In genomic region chr3:158725348-158725966, GRCh38 we compare ENCODE assay signal across 9 cellular contexts. TPM values are rescaled to one million over a fixed set of nuclear protein-coding genes. Genes with fewer than 3 reads are reported as not detected.
DNase-seq lines count a peak whose midpoint lies in the region; ATAC-seq and TF ChIP-seq lines count a peak whose summit lies in the region.
"Had no signal": no experiment of that assay in that cellular context is flagged by ENCODE, and none has a peak within 500 bp of the region (broad histone marks: within the 10 kb centered on the region; RNA-seq: fewer than 3 reads in every experiment).

No MANE protein-coding gene starts in this region.

- peak overlapping the region in 1 of 2 experiments; percentile 68 for H3K18ac ChIP-seq in mesenchymal stem cell (ENCODE audit: low read depth in 1 of 2, low read length in 2 of 2)

- TF ChIP-seq CTCF in coronary artery (IDR thresholded peaks at IDR 0.05) (no peak), WERI-Rb-1 (IDR thresholded peaks at IDR 0.05; ENCODE audit: low read depth, low read length) (no peak), WTC11 (IDR thresholded peaks at IDR 0.05) (no peak)

- H3K27me3 ChIP-seq in mesenchymal stem cell (ENCODE audit: control insufficient read depth in 1 of 2, insufficient read depth in 1 of 2, low read length in 2 of 2): no peaks in the 10 kb centered on the region
- no peaks in the 10 kb centered on the region for H3K27me3 ChIP-seq in WERI-Rb-1 (ENCODE audit: insufficient read depth, low read depth, severe bottlenecking)
- H3K27me3 ChIP-seq: cardiac muscle cell had no signal

- H4K8ac ChIP-seq in mesenchymal stem cell (ENCODE audit: low read length): no peak overlapping the region

- no peak overlapping the region for H3K14ac ChIP-seq in mesenchymal stem cell (ENCODE audit: low read length in 2 of 2)

- H3K4me1 Mint-ChIP-seq in WTC11: peaks cover 17% of the 10 kb centered on the region

- DNase-seq in ACHN (peak; percentile 83), HT-29 (ENCODE audit: low spot score) (peak; percentile 52), coronary artery (ENCODE audit: low spot score) (peak; percentile 84), mesenchymal stem cell (peak; percentile 99), CD1c-positive myeloid dendritic cell (ENCODE audit: extremely low spot score) (no peak), WERI-Rb-1 (no peak), WTC11 (ENCODE audit: low spot score) (no peak)

- peak overlapping the region in 1 of 2 experiments; percentile 56 for H2BK12ac ChIP-seq in mesenchymal stem cell (ENCODE audit: low read length in 2 of 2)

- H3K27ac ChIP-seq in coronary artery: peak overlapping the region; percentile 69 to 86
- H3K27ac ChIP-seq in mesenchymal stem cell (ENCODE audit: low read length, poor library complexity, severe bottlenecking): peak overlapping the region; percentile 68
- no peak overlapping the region for H3K27ac ChIP-seq in WERI-Rb-1
- H3K27ac ChIP-seq: cardiac muscle cell had no signal

- H3K4me3 ChIP-seq in coronary artery: no peak overlapping the region
- no peak overlapping the region for H3K4me3 ChIP-seq in mesenchymal stem cell (ENCODE audit: insufficient read depth in 1 of 2, low read depth in 1 of 2, low read length in 2 of 2)
- H3K4me3 ChIP-seq in WERI-Rb-1 (ENCODE audit: low read depth, low read length): no peak overlapping the region
- H3K4me3 ChIP-seq: cardiac muscle cell had no signal

- H3K9me3 ChIP-seq in mesenchymal stem cell (ENCODE audit: control insufficient read depth, low read length): no peaks in the 10 kb centered on the region
- no peaks in the 10 kb centered on the region for H3K9me3 ChIP-seq in WERI-Rb-1 (ENCODE audit: severe bottlenecking)

- H3K36me3 ChIP-seq in mesenchymal stem cell (ENCODE audit: control insufficient read depth in 1 of 2, insufficient read depth in 2 of 2, low read depth in 1 of 2, low read length in 2 of 2) (peaks cover 0 to 3% of the 10 kb centered on the region in 2 experiments), WERI-Rb-1 (no peaks in the 10 kb centered on the region)
- H3K36me3 ChIP-seq: cardiac muscle cell had no signal

- no peak overlapping the region for H2BK5ac ChIP-seq in mesenchymal stem cell (ENCODE audit: low read depth, low read length, poor library complexity, severe bottlenecking)

- peak overlapping the region in 1 of 2 experiments; percentile 21 for H3K4ac ChIP-seq in mesenchymal stem cell (ENCODE audit: low read depth in 1 of 2, low read length in 2 of 2)

- no peak overlapping the region for H2BK15ac ChIP-seq in mesenchymal stem cell (ENCODE audit: low read depth, poor library complexity, severe bottlenecking)

- peak overlapping the region; percentile 70 for H3K9ac ChIP-seq in mesenchymal stem cell (ENCODE audit: low read length)

- H2BK120ac ChIP-seq in mesenchymal stem cell (ENCODE audit: low read depth, low read length): no peak overlapping the region

- CTCF ChIA-PET in WTC11 (lab: Charles Lee): no interaction called here

- in situ Hi-C loops in ACHN (cut with HindIII; ENCODE audit: low pct_ligation_motif_present, low pct_unique_long_range_greater_than_20kb, low sequenced_read_pairs): no loop called here

- no peaks in the 10 kb centered on the region for H3K9me3 Mint-ChIP-seq in WTC11

- peaks cover 18% of the 10 kb centered on the region for H3K79me1 ChIP-seq in mesenchymal stem cell (replicated peaks; ENCODE audit: low read length, poor library complexity, severe bottlenecking)

- H3K27me3 Mint-ChIP-seq in WTC11 (ENCODE audit: low read depth): no peaks in the 10 kb centered on the region

- no peak overlapping the region for H3K4me3 Mint-ChIP-seq in WTC11

- H3K4me1 ChIP-seq in mesenchymal stem cell (ENCODE audit: control insufficient read depth, insufficient read depth, low read depth, low read length): peaks cover 16% of the 10 kb centered on the region

- ATAC-seq in GM21723 (IDR thresholded peaks at IDR 0.05; ENCODE audit: unreplicated experiment): no peak
- no peak for ATAC-seq in WTC11

- 34% methylated on average over 8 of the region's 9 CpGs for WGBS in mesenchymal stem cell

- no peak overlapping the region for H2AK5ac ChIP-seq in mesenchymal stem cell (ENCODE audit: low read length, severe bottlenecking)

- H3K4me2 ChIP-seq in mesenchymal stem cell (ENCODE audit: low read length, poor library complexity, severe bottlenecking): no peak overlapping the region

- no peak overlapping the region for H2AFZ ChIP-seq in mesenchymal stem cell (ENCODE audit: low read depth, low read length)

- H4K91ac ChIP-seq in mesenchymal stem cell (ENCODE audit: low read length): no peak overlapping the region

- no peak overlapping the region for H3K27ac Mint-ChIP-seq in WTC11

- POLR2A ChIA-PET in WTC11 (lab: Charles Lee): no interaction called here

- H3K36me3 Mint-ChIP-seq in WTC11: peaks cover 9% of the 10 kb centered on the region

- no peak overlapping the region for H3K23ac ChIP-seq in mesenchymal stem cell (ENCODE audit: low read length in 2 of 2)

TF ChIP-seq in WTC11, 78 proteins besides CTCF, POLR2A, EP300 and RAD21:
- no peak for TF ChIP-seq CREM (CRISPR knock-in tag; IDR thresholded peaks at IDR 0.05)
- TF ChIP-seq FOXK1 (CRISPR knock-in tag; IDR thresholded peaks at IDR 0.05): no peak

RNA-seq across cellular contexts. Expression of gene RARRES1, which starts 6.8 kb away (rescaled TPM):
- total RNA-seq in HT-29 (2014; rRNA removed; shearing (Covaris generic)): 79.2 and 102 TPM in 2 replicates
- 1.3 TPM for polyA plus RNA-seq in mesenchymal stem cell (2013, experiment 1 of 2)
- 0.63 TPM for polyA plus RNA-seq in mesenchymal stem cell (2013, experiment 2 of 2)
- 0.16 to 1.4 TPM (median 0.35 TPM) in 3 replicates for total RNA-seq in WTC11 (2021)

RNA-seq across cellular contexts. Expression of gene LXN, which starts 53.0 kb away (rescaled TPM):
- 13.0 and 14.2 TPM in 2 replicates for total RNA-seq in HT-29 (2014; rRNA removed; shearing (Covaris generic))
- 21.3 TPM for polyA plus RNA-seq in mesenchymal stem cell (2013, experiment 1 of 2)
- polyA plus RNA-seq in mesenchymal stem cell (2013, experiment 2 of 2): 21.1 TPM
- 3.8 to 4.6 TPM (median 4.4 TPM) in 3 replicates for total RNA-seq in WTC11 (2021)

Comparison
In these comparisons a context has a peak if more than half of its experiments do, and no peak if none do; other contexts are left out.
1. DNase-seq: peak in ACHN (single experiment), HT-29 (single experiment), coronary artery (single experiment) and mesenchymal stem cell (single experiment); none in CD1c-positive myeloid dendritic cell (single experiment), WERI-Rb-1 (single experiment) and WTC11 (single experiment).
2. RNA of gene RARRES1, which starts 6.8 kb away (total RNA-seq): 79.2 to 102 TPM in HT-29; 0.16 to 1.4 TPM in WTC11; every median in the first group is over 10 times any median in the second.